24 cellular contexts compared by ENCODE assay signal in genomic region chr7:142638581-142638980, GRCh38.
"Had no signal": no experiment of that assay in that cellular context is flagged by ENCODE, and none has a peak within 500 bp of the region (broad histone marks: within the 10 kb centered on the region; RNA-seq: fewer than 3 reads in every experiment).

No MANE protein-coding gene starts in this region.

- FAIRE-seq: frontal cortex, keratinocyte had no signal

- H3K4me3 Mint-ChIP-seq: nephron progenitor cell had no signal

- H3K9me3 ChIP-seq: lower lobe of right lung, prostate gland, right atrium auricular region, suprapubic skin, transverse colon, upper lobe of right lung, uterus had no signal

- H3K4me1 ChIP-seq: lower lobe of right lung, prostate gland, right atrium auricular region, suprapubic skin, transverse colon, upper lobe of right lung, uterus had no signal

- H3K4me3 ChIP-seq: dorsolateral prefrontal cortex, lower lobe of right lung, prostate gland, right atrium auricular region, smooth muscle cell, suprapubic skin, transverse colon, upper lobe of right lung, uterus had no signal

- H3K27ac ChIP-seq: dorsolateral prefrontal cortex, lower lobe of right lung, prostate gland, right atrium auricular region, suprapubic skin, transverse colon, upper lobe of right lung, uterus had no signal

- H3K27ac Mint-ChIP-seq: nephron progenitor cell had no signal

- H3K36me3 ChIP-seq: lower lobe of right lung, prostate gland, right atrium auricular region, suprapubic skin, transverse colon, upper lobe of right lung, uterus had no signal

- H3K4me2 ChIP-seq: smooth muscle cell had no signal

- ATAC-seq: left ventricle myocardium superior; lower lobe of right lung; naive thymus-derived CD8-positive, alpha-beta T cell; sciatic nerve; stimulated activated naive CD8-positive, alpha-beta T cell treated with anti-CD3 and anti-CD28 coated beads, Interleukin-15, amount 100 ng/mL, for 72 hours; upper lobe of right lung had no signal

- H3K9me3 Mint-ChIP-seq: naive thymus-derived CD8-positive, alpha-beta T cell; nephron progenitor cell; stimulated activated naive CD8-positive, alpha-beta T cell treated with anti-CD3 and anti-CD28 coated beads, Interleukin-15, amount 100 ng/mL, for 72 hours had no signal

- DNase-seq: dorsolateral prefrontal cortex; effector CD4-positive, alpha-beta T cell; head of caudate nucleus; left ventricle myocardium superior; lower lobe of right lung; naive thymus-derived CD8-positive, alpha-beta T cell; nephron progenitor cell; nucleus accumbens; stimulated activated CD4-positive, alpha-beta T cell treated with anti-CD3 and anti-CD28 coated beads, Interleukin-12 subunit alpha, Interleukin-12 subunit beta, amount 100 ng/mL, for 4 hours; stimulated activated CD4-positive, alpha-beta T cell treated with anti-CD3 and anti-CD28 coated beads, Interleukin-1b, Interleukin-23, amount 100 ng/mL, for 48 hours; stimulated activated CD4-positive, alpha-beta T cell treated with anti-CD3 and anti-CD28 coated beads, Interleukin-4, amount 100 ng/mL, for 1 hour; stimulated activated CD8-positive, alpha-beta memory T cell treated with anti-CD3 and anti-CD28 coated beads, Interleukin-4, amount 100 ng/mL, for 48 hours; stimulated activated naive CD4-positive, alpha-beta T cell; stimulated activated naive CD8-positive, alpha-beta T cell treated with anti-CD3 and anti-CD28 coated beads, Interleukin-15, amount 100 ng/mL, for 72 hours; transverse colon; upper lobe of right lung; uterus had no signal

- H3K27me3 ChIP-seq: right atrium auricular region, uterus had no signal

- H3K4me1 Mint-ChIP-seq: nephron progenitor cell had no signal
